ENCODE assay signal across 8 cellular contexts in genomic region chr6:80163754-80164187, GRCh38. TPM values are rescaled to one million over a fixed set of nuclear protein-coding genes. Genes with fewer than 3 reads are reported as not detected.
DNase-seq lines count a peak whose midpoint lies in the region; ATAC-seq and TF ChIP-seq lines count a peak whose summit lies in the region.

No MANE protein-coding gene starts in this region.

- no peak overlapping the region for H3K27ac Mint-ChIP-seq in T-cell
- H3K27ac Mint-ChIP-seq in memory B cell = no peak overlapping the region
- H3K27ac Mint-ChIP-seq in mesothelial cell of epicardium = no peak overlapping the region

- H3K4me1 Mint-ChIP-seq in T-cell (peaks cover 0 to 13% (median 0%) of the 10 kb centered on the region in 3 donors), memory B cell (no peaks in the 10 kb centered on the region), mesothelial cell of epicardium (peaks cover 5% of the 10 kb centered on the region)

- H3K9me3 Mint-ChIP-seq in T-cell (no peaks in the 10 kb centered on the region), memory B cell (no peaks in the 10 kb centered on the region), mesothelial cell of epicardium (no peaks in the 10 kb centered on the region)

- POLR2A ChIA-PET in T-cell (lab: Charles Lee) = interaction anchor here in 1 of 2 donors (0.6 kb wide), 1 partner anchor 55 kb away, joined by 3 read pairs; no protein-coding TSS in a partner anchor

- no peak for TF ChIP-seq CTCF in mesothelial cell of epicardium (IDR thresholded peaks at IDR 0.05; ENCODE audit: unreplicated experiment)

- ATAC-seq in GM21360 (IDR thresholded peaks at IDR 0.05; ENCODE audit: unreplicated experiment) = peak; percentile 68
- ATAC-seq in HG03460 (IDR thresholded peaks at IDR 0.05; ENCODE audit: unreplicated experiment) = peak; percentile 69
- ATAC-seq in T-cell (replicated peaks in 1 of 4) = peak; percentile 70 to 97 (median 87)
- peak; percentile 92 for ATAC-seq in memory B cell (ENCODE audit: low read depth)

- H3K36me3 Mint-ChIP-seq in T-cell (peaks cover 9% of the 10 kb centered on the region), memory B cell (peaks cover 9% of the 10 kb centered on the region), mesothelial cell of epicardium (peaks cover 2% of the 10 kb centered on the region)

- CTCF ChIA-PET in T-cell (lab: Charles Lee) = interaction anchor here in 1 of 2 donors (1.2 kb wide), 1 partner anchor 58 kb away, joined by 3 read pairs; the partner anchor contains the start of gene BCKDHB

- no peaks in the 10 kb centered on the region for H3K27me3 Mint-ChIP-seq in T-cell
- no peaks in the 10 kb centered on the region for H3K27me3 Mint-ChIP-seq in memory B cell
- no peaks in the 10 kb centered on the region for H3K27me3 Mint-ChIP-seq in mesothelial cell of epicardium (ENCODE audit: low read depth)

- DNase-seq in GF-D8 (lab: John Stamatoyannopoulos, UW) (peak; percentile 50), T-cell (peak in 4 of 34 experiments; percentile 1 to 4 (median 1)), memory B cell (ENCODE audit: low spot score in 2 of 2) (no peak), HuH-7.5 (ENCODE audit: low spot score) (no peak), mesothelial cell of epicardium (ENCODE audit: low spot score in 2 of 2, unreplicated experiment in 2 of 2) (no peak), foreskin melanocyte (no peak)

- H3K4me3 Mint-ChIP-seq in T-cell (no peak overlapping the region), memory B cell (no peak overlapping the region), mesothelial cell of epicardium (no peak overlapping the region)

RNA-seq across cellular contexts. Expression of gene BCKDHB, which starts 57.3 kb away (rescaled TPM):
- total RNA-seq in T-cell (10 to 100 TPM; 14.1 to 18.7 (median 15.2) TPM), mesothelial cell of epicardium (23.8 to 28.4 TPM (median 27.4 TPM) in 3 replicates)
